In genomic region chr6:137709424-137710281, GRCh38 we compare ENCODE assay signal across 1 cellular context.
TF ChIP-seq lines count a peak whose summit lies in the region.

No MANE protein-coding gene starts in this region.

TF ChIP-seq in K562, 482 proteins besides CTCF, POLR2A, EP300 and RAD21 (continued from another document):
- peak; percentile 45; the same call in 1 of the 2 replicates for TF ChIP-seq MGA (IDR thresholded peaks at IDR 0.05)
